ENCODE assay signal across 18 cellular contexts in the genomic region with DNA sequence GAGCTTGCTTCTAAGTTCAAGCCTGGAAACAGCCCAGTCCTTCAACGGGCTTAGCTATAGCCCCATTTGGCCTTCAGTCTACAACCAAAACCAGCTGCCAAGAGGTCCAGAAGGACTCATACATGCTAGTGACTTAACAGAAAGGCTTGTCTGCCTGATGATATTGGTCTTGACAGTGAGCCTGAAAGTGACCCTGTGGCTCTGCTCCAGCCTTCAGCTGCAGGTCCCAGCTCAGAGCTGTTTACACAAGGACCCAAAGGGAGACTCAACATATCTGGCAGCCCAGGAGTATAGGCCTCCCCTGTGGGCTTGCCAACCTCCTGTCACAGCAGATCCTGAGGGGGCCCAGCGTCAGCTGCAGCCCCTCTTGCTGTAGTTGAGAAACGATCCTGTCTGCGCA. TPM values are rescaled to one million over a fixed set of nuclear protein-coding genes. Genes with fewer than 3 reads are reported as not detected.
A peak's percentile ranks its signal among the peaks of the same experiment; 100 is the strongest.
DNase-seq lines count a peak whose midpoint lies in the region; ATAC-seq and FAIRE-seq lines count a peak whose summit lies in the region.
"Had no signal": no experiment of that assay in that cellular context is flagged by ENCODE, and none has a peak within 500 bp of the region (broad histone marks: within the 10 kb centered on the region; RNA-seq: fewer than 3 reads in every experiment).

No MANE protein-coding gene starts in this region.

- no peaks in the 10 kb centered on the region for H3K27me3 Mint-ChIP-seq in activated CD4-positive, alpha-beta T cell treated with anti-CD3 and anti-CD28 coated beads, Interleukin-2, amount 10 ng/mL, durations not matched to agents 24 days and 14 days
- H3K27me3 Mint-ChIP-seq: B cell; CD4-positive, alpha-beta T cell had no signal

- intact Hi-C loops in activated CD4-positive, alpha-beta T cell treated with anti-CD3 and anti-CD28 coated beads, Interleukin-2, amount 10 ng/mL, durations not matched to agents 24 days and 14 days (cut with micrococcal nuclease): no loop called here

- no peaks in the 10 kb centered on the region for H3K4me1 Mint-ChIP-seq in activated CD4-positive, alpha-beta T cell treated with anti-CD3 and anti-CD28 coated beads, Interleukin-2, amount 10 ng/mL, durations not matched to agents 24 days and 14 days
- H3K4me1 Mint-ChIP-seq: B cell had no signal

- H3K4me3 Mint-ChIP-seq in activated CD4-positive, alpha-beta T cell treated with anti-CD3 and anti-CD28 coated beads, Interleukin-2, amount 10 ng/mL, durations not matched to agents 24 days and 14 days: no peak overlapping the region
- H3K4me3 Mint-ChIP-seq: B cell; CD4-positive, alpha-beta T cell; CD8-positive, alpha-beta T cell had no signal

- ATAC-seq in left lobe of liver: peak; percentile 78
- ATAC-seq: A549; CD8-positive, alpha-beta T cell had no signal

- no peak overlapping the region for H3K27ac Mint-ChIP-seq in activated CD4-positive, alpha-beta T cell treated with anti-CD3 and anti-CD28 coated beads, Interleukin-2, amount 10 ng/mL, durations not matched to agents 24 days and 14 days
- H3K27ac Mint-ChIP-seq: B cell; CD4-positive, alpha-beta T cell; CD8-positive, alpha-beta T cell had no signal

- peaks cover 22% of the 10 kb centered on the region for H3K9me3 Mint-ChIP-seq in activated CD4-positive, alpha-beta T cell treated with anti-CD3 and anti-CD28 coated beads, Interleukin-2, amount 10 ng/mL, durations not matched to agents 24 days and 14 days

- peak; percentile 37 for DNase-seq in activated CD4-positive, alpha-beta T cell treated with anti-CD3 and anti-CD28 coated beads, Interleukin-2, amount 10 ng/mL, durations not matched to agents 24 days and 14 days
- no peak for DNase-seq in activated CD4-positive, alpha-beta T cell treated with anti-CD3 and anti-CD28 coated beads for 4 hours
- DNase-seq in HTR-8/SVneo (ENCODE audit: insufficient read length, low spot score) (no peak), left lobe of liver (ENCODE audit: low spot score) (no peak), ureter (ENCODE audit: low spot score) (no peak)
- DNase-seq: AML-193; Caco-2; Calu3; CD4-positive, alpha-beta T cell; CD8-positive, alpha-beta T cell; DMS79 treated with DMSO at 0.1 percent for 48 hours; GF-D8 had no signal

- H3K36me3 Mint-ChIP-seq in activated CD4-positive, alpha-beta T cell treated with anti-CD3 and anti-CD28 coated beads, Interleukin-2, amount 10 ng/mL, durations not matched to agents 24 days and 14 days (ENCODE audit: low read depth): peaks cover 71% of the 10 kb centered on the region

- peak; percentile 90 for FAIRE-seq in HTR-8/SVneo (lab: Jason Lieb, UNC)
- FAIRE-seq: A549, D721Med, G401.6, GM12891, GM19239 had no signal

RNA-seq across cellular contexts. Expression of a gene that starts 27.5 kb away (rescaled TPM):
- 65.8 and 79.0 TPM in 2 replicates for total RNA-seq in activated CD4-positive, alpha-beta T cell treated with anti-CD3 and anti-CD28 coated beads, Interleukin-2, amount 10 ng/mL, durations not matched to agents 24 days and 14 days
- total RNA-seq in left lobe of liver: 18.9 TPM
- total RNA-seq in ureter: 58.1 TPM
